In the genomic region with DNA sequence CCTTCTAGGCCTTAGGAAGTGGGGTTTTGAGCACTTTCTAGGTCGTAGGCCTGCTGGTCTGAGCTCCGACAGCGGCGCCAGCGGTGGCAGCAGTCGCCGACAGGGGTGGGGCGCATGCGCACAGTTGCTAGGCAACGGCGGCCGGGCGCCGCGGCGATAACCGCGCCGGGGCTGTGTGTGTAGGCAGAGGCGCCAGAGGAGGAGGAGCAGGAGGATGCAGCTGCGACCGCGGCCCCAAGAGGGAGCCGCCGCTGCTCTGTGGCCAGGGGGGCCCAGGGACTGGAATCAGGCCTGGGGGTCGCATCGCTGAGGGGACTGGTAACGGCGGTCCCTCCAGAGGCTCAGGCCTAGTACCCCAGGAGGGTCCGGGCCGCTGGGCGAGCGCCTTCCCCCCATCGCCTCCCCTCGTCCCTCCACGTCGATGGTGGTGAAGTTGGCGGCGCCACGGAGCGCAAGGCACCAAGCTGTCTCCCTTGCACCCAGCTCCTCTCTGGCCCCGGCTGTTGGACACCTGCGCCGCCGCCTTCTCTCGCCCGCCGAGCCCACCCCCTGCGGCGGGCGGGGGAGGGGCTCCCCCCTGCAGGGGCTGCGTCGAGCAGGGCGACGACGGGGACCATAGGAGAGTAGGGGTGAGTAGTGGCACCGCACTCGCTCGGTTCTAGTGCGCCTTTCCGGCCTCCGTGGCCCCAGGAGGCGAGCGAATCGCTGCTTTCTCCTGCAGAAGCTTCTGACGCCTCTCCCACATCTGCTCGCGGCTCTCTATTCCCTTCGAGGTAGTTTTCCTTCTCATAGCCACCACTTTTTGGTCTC, we compare ENCODE assay signal across 8 cellular contexts. TPM values are rescaled to one million over a fixed set of nuclear protein-coding genes. Genes with fewer than 3 reads are reported as not detected.
DNase-seq lines count a peak whose midpoint lies in the region; ATAC-seq and TF ChIP-seq lines count a peak whose summit lies in the region.

A gene (plus strand): TSS at position 186 of the 810 bp plus-strand sequence.

- ATAC-seq in GM21786 (IDR thresholded peaks at IDR 0.05; ENCODE audit: unreplicated experiment): peak; percentile 93
- peak; percentile 90 to 91 for ATAC-seq in activated CD4-positive, CD25-positive, alpha-beta regulatory T cell treated with anti-CD3 and anti-CD28 coated beads, Interleukin-2, amount 50 U/mL, for 24 hours

- peak; percentile 43; the same call in 1 of the 2 replicates for TF ChIP-seq CTCF in LNCaP clone FGC (IDR thresholded peaks at IDR 0.05; ENCODE audit: control insufficient read depth, extremely low read depth, insufficient read depth)

- DNase-seq in ELF-1 (ENCODE audit: low read depth, low spot score) (peak; percentile 98), LNCaP clone FGC (ENCODE audit: low read depth) (peak; percentile 21), cerebellum (ENCODE audit: low spot score) (peak; percentile 44), kidney glomerular epithelial cell (lab: John Stamatoyannopoulos, UW) (peak; percentile 63), DMS153 treated with DMSO at 0.1 percent for 48 hours (lab: John Stamatoyannopoulos, UW; ENCODE audit: unreplicated experiment) (no peak)
- DNase-seq in stimulated activated CD4-positive, alpha-beta T cell treated with anti-CD3 and anti-CD28 coated beads, Interleukin-1b, Interleukin-23, amount 100 ng/mL, for 1 hour (ENCODE audit: low read depth in 2 of 2): peak; percentile 51 to 62

- H3K4me3 ChIP-seq in LNCaP clone FGC (ENCODE audit: low read depth, low read length): peak within 1 kb of the TSS; percentile 50

RNA-seq across cellular contexts. Expression of the gene that starts here (rescaled TPM):
- total RNA-seq in cerebellum: 4.6 TPM
